ENCODE assay signal across 25 cellular contexts in the genomic region with DNA sequence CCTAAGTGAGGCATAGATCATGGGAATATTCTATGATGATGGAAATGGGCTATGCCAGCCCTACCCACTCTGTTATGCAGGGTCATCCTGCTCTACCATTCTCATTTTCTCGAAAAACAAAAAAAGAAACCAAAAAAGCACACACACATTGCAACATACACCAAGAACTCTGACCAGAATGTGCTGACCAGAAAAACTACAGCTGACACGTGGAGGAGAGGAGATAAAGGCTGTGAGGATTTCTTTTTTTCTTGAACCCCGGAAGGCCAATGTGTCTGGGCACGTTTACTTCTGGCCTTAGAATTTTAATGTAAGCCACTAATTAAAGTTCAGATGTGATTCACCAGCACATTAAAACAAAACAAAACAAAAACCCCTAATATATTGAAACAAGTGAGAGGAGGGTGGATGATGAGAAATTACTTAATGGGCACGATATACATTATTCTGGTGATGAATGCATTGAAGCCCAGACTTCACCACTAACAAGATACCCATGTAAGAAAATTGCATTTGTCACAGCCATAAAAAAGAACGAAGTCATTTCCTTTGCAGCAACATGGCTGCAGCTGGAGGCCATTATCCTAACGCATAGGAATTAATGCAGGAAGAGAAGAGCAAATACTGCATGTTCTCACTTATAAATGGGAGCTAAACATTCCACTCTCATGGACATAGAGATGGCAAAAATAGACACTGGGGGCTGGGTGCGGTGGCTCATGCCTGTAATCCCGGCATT.
DNase-seq lines count a peak whose midpoint lies in the region; TF ChIP-seq lines count a peak whose summit lies in the region.
"Had no signal": no experiment of that assay in that cellular context is flagged by ENCODE, and none has a peak within 500 bp of the region (broad histone marks: within the 10 kb centered on the region; RNA-seq: fewer than 3 reads in every experiment).

No MANE protein-coding gene starts in this region.

- no peak overlapping the region for H4K8ac ChIP-seq in mesendoderm (ENCODE audit: low read depth, low read length)

- no CpG with 5 or more reads among the region's 9 CpGs for WGBS in mesendoderm (ENCODE audit: extremely low coverage, insufficient coverage, low lambda C conversion rate)
- 75% methylated on average over 9 of the region's 9 CpGs for WGBS in esophagus muscularis mucosa

- no peak overlapping the region for H3K18ac ChIP-seq in mesendoderm (ENCODE audit: low read length)

- no peaks in the 10 kb centered on the region for H3K79me2 ChIP-seq in mesendoderm (ENCODE audit: control insufficient read depth, insufficient read depth, low read length)

- no peak overlapping the region for H3K4ac ChIP-seq in mesendoderm (ENCODE audit: low read depth, low read length)

- no peak overlapping the region for H3K4me2 ChIP-seq in mesendoderm (ENCODE audit: low read length)

- H3K9me3 ChIP-seq in esophagus muscularis mucosa = no peaks in the 10 kb centered on the region
- H3K9me3 ChIP-seq: heart right ventricle, MG63 had no signal

- H3K27me3 ChIP-seq in mesendoderm (ENCODE audit: insufficient read depth, low read length, poor library complexity) (no peaks in the 10 kb centered on the region), esophagus muscularis mucosa (no peaks in the 10 kb centered on the region)
- H3K27me3 ChIP-seq: heart right ventricle, MG63 had no signal

- H3K27ac ChIP-seq in mesendoderm (ENCODE audit: low read depth, low read length) (no peak overlapping the region), esophagus muscularis mucosa (replicated peaks in 1 of 4) (no peak overlapping the region)
- H3K27ac ChIP-seq: heart right ventricle had no signal

- H3K4me3 ChIP-seq in epithelial cell of esophagus (ENCODE audit: low read length) = no peak overlapping the region
- H3K4me3 ChIP-seq in mesendoderm (ENCODE audit: low read length) = no peak overlapping the region
- no peak overlapping the region for H3K4me3 ChIP-seq in esophagus muscularis mucosa
- H3K4me3 ChIP-seq: GM12878, heart right ventricle, MG63 had no signal

- no peak overlapping the region for H3K23ac ChIP-seq in mesendoderm (ENCODE audit: low read length)

- TF ChIP-seq EP300 in esophagus muscularis mucosa (IDR thresholded peaks at IDR 0.05) = no peak

- DNase-seq in EH (ENCODE audit: low read depth) (peak; percentile 83), NCI-H69 (lab: John Stamatoyannopoulos, UW) (peak; percentile 25), epithelial cell of esophagus (ENCODE audit: low read depth) (peak; percentile 32), mesendoderm (peak; percentile 17), NCI-H510A (lab: John Stamatoyannopoulos, UW) (no peak), NCI-H2029 treated with DMSO at 0.1 percent for 48 hours (lab: John Stamatoyannopoulos, UW) (no peak), esophagus muscularis mucosa (ENCODE audit: extremely low spot score) (no peak)
- DNase-seq in activated CD4-positive, alpha-beta T cell treated with anti-CD3 and anti-CD28 coated beads for 4 hours = no peak
- DNase-seq: activated CD8-positive, alpha-beta memory T cell treated with anti-CD3 and anti-CD28 coated beads for 24 hours; activated gamma-delta T cell treated with Interleukin-2 at 50 U/mL for 16 hours; activated naive CD8-positive, alpha-beta T cell treated with anti-CD3 and anti-CD28 coated beads, Interleukin-2, amount 50 U/mL, for 24 hours; activated T-cell treated with anti-CD3 and anti-CD28 coated beads, Interleukin-2, amount 50 U/mL, for 24 hours; C1 segment of cervical spinal cord; cortex of kidney; DND-41; heart right ventricle; KBM-7; MG63; NCI-H146; NCI-H2171; NCI-H524; posterior cingulate gyrus; stimulated activated CD4-positive, alpha-beta T cell treated with anti-CD3 and anti-CD28 coated beads, Interleukin-15, amount 100 ng/mL, for 24 hours; stimulated activated naive CD8-positive, alpha-beta T cell treated with anti-CD3 and anti-CD28 coated beads, Interleukin-15, Interleukin-2, amounts not matched to agents 100 U/mL and 50 U/mL, for 24 hours had no signal

- no peak for TF ChIP-seq CTCF in epithelial cell of esophagus (IDR thresholded peaks at IDR 0.05; ENCODE audit: insufficient read depth, low read depth, low read length, missing control alignments)
- no peak for TF ChIP-seq CTCF in esophagus muscularis mucosa (IDR thresholded peaks at IDR 0.05)

- peak overlapping the region; percentile 62 for H2BK15ac ChIP-seq in mesendoderm (replicated peaks; ENCODE audit: low read depth)

- TF ChIP-seq POLR2A in esophagus muscularis mucosa (IDR thresholded peaks at IDR 0.05; ENCODE audit: low read depth) = no peak

- intact Hi-C loops in esophagus muscularis mucosa (cut with DNase I) = loop anchor here (2.0 kb wide), 1 partner anchor 99 kb away; no protein-coding TSS in a partner anchor

- no peak overlapping the region for H4K5ac ChIP-seq in mesendoderm (ENCODE audit: low read length)

- H2AK5ac ChIP-seq in mesendoderm (ENCODE audit: low read length) = no peak overlapping the region

- H3K9ac ChIP-seq in mesendoderm (ENCODE audit: low read length) = no peak overlapping the region

- H3K56ac ChIP-seq in mesendoderm (ENCODE audit: low read length) = no peak overlapping the region

- H3K36me3 ChIP-seq in mesendoderm (ENCODE audit: control insufficient read depth, insufficient read depth, low read length) (no peaks in the 10 kb centered on the region), esophagus muscularis mucosa (no peaks in the 10 kb centered on the region)
- H3K36me3 ChIP-seq: heart right ventricle, MG63 had no signal

- no peaks in the 10 kb centered on the region for H3K79me1 ChIP-seq in mesendoderm (ENCODE audit: low read length)

- H3K4me1 ChIP-seq in mesendoderm (ENCODE audit: control insufficient read depth, low read depth, low read length) (peaks cover 2% of the 10 kb centered on the region), esophagus muscularis mucosa (peaks cover 4 to 13% (median 11%) of the 10 kb centered on the region in 4 donors)

- H2BK120ac ChIP-seq in mesendoderm (ENCODE audit: low read depth, low read length) = no peak overlapping the region

- H2BK5ac ChIP-seq in mesendoderm (ENCODE audit: low read length) = no peak overlapping the region

Comparison
In these comparisons a context has a peak if more than half of its experiments do, and no peak if none do; other contexts are left out.
1. DNase-seq: peak in EH (single experiment), NCI-H69 (single experiment), epithelial cell of esophagus (single experiment) and mesendoderm (single experiment); none in NCI-H510A (single experiment), NCI-H2029 treated with DMSO at 0.1 percent for 48 hours (single experiment), esophagus muscularis mucosa (single experiment) and activated CD4-positive, alpha-beta T cell treated with anti-CD3 and anti-CD28 coated beads for 4 hours (0 of 2).